17 cellular contexts compared by ENCODE assay signal in the genomic region with DNA sequence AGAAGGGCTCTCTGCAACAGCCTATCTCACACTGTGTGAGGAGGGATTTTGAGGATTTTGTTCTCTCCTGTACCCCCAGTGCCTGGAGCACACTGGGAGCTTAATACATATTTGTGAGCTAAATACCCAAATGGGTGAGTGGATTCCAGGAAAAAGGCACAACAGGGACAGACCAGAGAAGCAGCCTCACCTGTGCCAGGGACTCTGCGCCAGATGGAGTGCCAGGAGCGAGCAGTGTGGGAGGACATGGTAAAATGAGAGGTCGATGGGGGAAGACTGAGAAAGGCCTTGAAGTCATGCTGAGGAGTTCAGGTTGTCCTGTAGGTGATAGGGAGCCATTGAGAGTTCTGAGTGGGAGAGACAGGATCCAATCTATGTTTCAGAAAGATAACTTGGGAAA. TPM values are rescaled to one million over a fixed set of nuclear protein-coding genes. Genes with fewer than 3 reads are reported as not detected.
"Had no signal": no experiment of that assay in that cellular context is flagged by ENCODE, and none has a peak within 500 bp of the region (broad histone marks: within the 10 kb centered on the region; RNA-seq: fewer than 3 reads in every experiment).

No MANE protein-coding gene starts in this region.

- H3K27ac ChIP-seq: body of pancreas, foreskin keratinocyte, left ventricle myocardium inferior had no signal

- H3K4me1 ChIP-seq: foreskin keratinocyte had no signal

- H3K27me3 Mint-ChIP-seq: activated T-cell treated with anti-CD3 and anti-CD28 coated beads, Interleukin-2, amount 50 U/mL, for 24 hours had no signal

- H3K27ac Mint-ChIP-seq: activated naive CD4-positive, alpha-beta T cell treated with anti-CD3 and anti-CD28 coated beads, Interleukin-2, amount 50 U/mL, for 72 hours; activated T-cell treated with anti-CD3 and anti-CD28 coated beads, Interleukin-2, amount 50 U/mL, for 24 hours; nephron; progenitor cell of endocrine pancreas; type B pancreatic cell had no signal

- ATAC-seq: activated naive CD4-positive, alpha-beta T cell treated with anti-CD3 and anti-CD28 coated beads, Interleukin-2, amount 50 U/mL, for 72 hours; body of pancreas; foreskin keratinocyte; right cardiac atrium; stimulated activated naive CD8-positive, alpha-beta T cell treated with anti-CD3 and anti-CD28 coated beads, Interleukin-15, Interleukin-2, amounts not matched to agents 100 U/mL and 50 U/mL, for 24 hours had no signal

- H3K4me3 Mint-ChIP-seq: activated T-cell treated with anti-CD3 and anti-CD28 coated beads, Interleukin-2, amount 50 U/mL, for 24 hours; nephron; type B pancreatic cell had no signal

- H3K9me3 ChIP-seq: body of pancreas, left ventricle myocardium inferior had no signal

- H3K36me3 ChIP-seq: left ventricle myocardium inferior had no signal

- H3K27me3 ChIP-seq: body of pancreas had no signal

- DNase-seq: activated CD4-positive, alpha-beta T cell treated with anti-CD3 and anti-CD28 coated beads for 1 hour; activated effector memory CD4-positive, alpha-beta T cell treated with Interleukin-2 at 50 U/mL for 16 hours; activated T-cell treated with anti-CD3 and anti-CD28 coated beads, Interleukin-2, amount 50 U/mL, for 24 hours; amygdala; body of pancreas; effector CD8-positive, alpha-beta T cell; foreskin keratinocyte; left ventricle myocardium inferior; right cardiac atrium; stimulated activated CD4-positive, alpha-beta T cell treated with anti-CD3 and anti-CD28 coated beads, Interleukin-4, amount 100 ng/mL, for 4 hours; stimulated activated naive CD8-positive, alpha-beta T cell treated with anti-CD3 and anti-CD28 coated beads, Interleukin-15, Interleukin-2, amounts not matched to agents 100 U/mL and 50 U/mL, for 24 hours; T1000 had no signal

- H3K36me3 Mint-ChIP-seq: activated naive CD4-positive, alpha-beta T cell treated with anti-CD3 and anti-CD28 coated beads, Interleukin-2, amount 50 U/mL, for 72 hours; type B pancreatic cell had no signal

- H3K4me3 ChIP-seq: body of pancreas, left ventricle myocardium inferior had no signal

- H3K9me3 Mint-ChIP-seq: activated naive CD4-positive, alpha-beta T cell treated with anti-CD3 and anti-CD28 coated beads, Interleukin-2, amount 50 U/mL, for 72 hours; activated T-cell treated with anti-CD3 and anti-CD28 coated beads, Interleukin-2, amount 50 U/mL, for 24 hours; nephron; type B pancreatic cell had no signal

RNA-seq across cellular contexts. Expression of a gene that starts 11.0 kb away (rescaled TPM):
- total RNA-seq: foreskin keratinocyte, kidney epithelial cell had no signal
- polyA plus RNA-seq: foreskin keratinocyte had no signal

RNA-seq across cellular contexts. Expression of a gene that starts 57.6 kb away (rescaled TPM):
- total RNA-seq: foreskin keratinocyte had no signal
- polyA plus RNA-seq: foreskin keratinocyte had no signal
